Comparison of ENCODE assay signal across 12 cellular contexts in genomic region chr22:37418627-37419369, GRCh38. TPM values are rescaled to one million over a fixed set of nuclear protein-coding genes. Genes with fewer than 3 reads are reported as not detected.
DNase-seq lines count a peak whose midpoint lies in the region; ATAC-seq, FAIRE-seq and TF ChIP-seq lines count a peak whose summit lies in the region.
"Had no signal": no experiment of that assay in that cellular context is flagged by ENCODE, and none has a peak within 500 bp of the region (broad histone marks: within the 10 kb centered on the region; RNA-seq: fewer than 3 reads in every experiment).

No MANE protein-coding gene starts in this region.

- no peak for ATAC-seq in CD8-positive, alpha-beta T cell
- ATAC-seq in naive thymus-derived CD4-positive, alpha-beta T cell: no peak
- no peak for ATAC-seq in HG02970 (IDR thresholded peaks at IDR 0.05; ENCODE audit: low FRiP score, unreplicated experiment)
- ATAC-seq in HepG2: no peak

- intact Hi-C loops in CD8-positive, alpha-beta T cell (cut with DNase I, micrococcal nuclease): no loop called here
- intact Hi-C loops in naive thymus-derived CD4-positive, alpha-beta T cell (cut with micrococcal nuclease): no loop called here
- intact Hi-C loops in HepG2 (cut with micrococcal nuclease; ENCODE audit: unreplicated experiment): no loop called here

- no peak for TF ChIP-seq RAD21 in HepG2 (CRISPR knock-in tag; IDR thresholded peaks at IDR 0.05)

- H3K4me3 Mint-ChIP-seq in CD8-positive, alpha-beta T cell: peak overlapping the region; percentile 78
- H3K4me3 Mint-ChIP-seq in astrocyte (ENCODE audit: unreplicated experiment): peak overlapping the region; percentile 83
- H3K4me3 Mint-ChIP-seq in naive thymus-derived CD4-positive, alpha-beta T cell: peak overlapping the region; percentile 66 to 97 (median 79)

- peaks cover 32% of the 10 kb centered on the region for H3K4me1 ChIP-seq in CD8-positive, alpha-beta T cell (ENCODE audit: insufficient read depth, low read length)
- peaks cover 12% of the 10 kb centered on the region for H3K4me1 ChIP-seq in HUES6 (ENCODE audit: control insufficient read depth, insufficient read depth, low read length)
- peaks cover 8% of the 10 kb centered on the region for H3K4me1 ChIP-seq in astrocyte (ENCODE audit: insufficient read depth, low read length)
- H3K4me1 ChIP-seq in naive thymus-derived CD4-positive, alpha-beta T cell (ENCODE audit: control insufficient read depth in 2 of 2, insufficient read depth in 2 of 2, low read length in 2 of 2): peaks cover 6 to 10% of the 10 kb centered on the region in 2 donors
- no peaks in the 10 kb centered on the region for H3K4me1 ChIP-seq in HepG2 (ENCODE audit: insufficient read depth, low read length)

- no peak overlapping the region for H3K4me3 ChIP-seq in CD8-positive, alpha-beta T cell (ENCODE audit: low read depth, low read length)
- peak overlapping the region; percentile 57; the same call in 1 of the 2 replicates for H3K4me3 ChIP-seq in HUES6 (ENCODE audit: low read depth, low read length)
- H3K4me3 ChIP-seq in astrocyte (ENCODE audit: insufficient read depth, low read depth, low read length): no peak overlapping the region
- no peak overlapping the region for H3K4me3 ChIP-seq in naive thymus-derived CD4-positive, alpha-beta T cell (ENCODE audit: low read length)
- H3K4me3 ChIP-seq in HepG2 (replicated peaks in 1 of 3; ENCODE audit: insufficient read depth in 1 of 3, low read depth in 2 of 3, low read length in 3 of 3): no peak overlapping the region

- H3K9me3 ChIP-seq in CD8-positive, alpha-beta T cell (ENCODE audit: low read length): no peaks in the 10 kb centered on the region
- no peaks in the 10 kb centered on the region for H3K9me3 ChIP-seq in HUES6 (ENCODE audit: control insufficient read depth, insufficient read depth, low read depth, low read length)
- H3K9me3 ChIP-seq in astrocyte (ENCODE audit: insufficient read depth, low read depth, low read length): no peaks in the 10 kb centered on the region
- no peaks in the 10 kb centered on the region for H3K9me3 ChIP-seq in naive thymus-derived CD4-positive, alpha-beta T cell (ENCODE audit: control insufficient read depth in 2 of 3, low read length in 3 of 3)
- H3K9me3 ChIP-seq in HepG2 (ENCODE audit: low read length): no peaks in the 10 kb centered on the region

- no peak for DNase-seq in CD8-positive, alpha-beta T cell
- DNase-seq in astrocyte (ENCODE audit: low read depth): no peak
- no peak for DNase-seq in naive thymus-derived CD4-positive, alpha-beta T cell
- DNase-seq in SK-N-DZ (ENCODE audit: low spot score): no peak
- DNase-seq in T1000 (lab: John Stamatoyannopoulos, UW): no peak
- no peak for DNase-seq in HepG2 (ENCODE audit: low spot score)
- DNase-seq: activated naive CD4-positive, alpha-beta T cell treated with Interleukin-2 at 50 U/mL for 16 hours; NCI-H345 had no signal

- H3K27me3 ChIP-seq in CD8-positive, alpha-beta T cell (ENCODE audit: insufficient read depth, low read length): peaks cover 3% of the 10 kb centered on the region
- H3K27me3 ChIP-seq in HUES6 (ENCODE audit: control insufficient read depth, insufficient read depth, low read length): peaks cover 51% of the 10 kb centered on the region
- H3K27me3 ChIP-seq in astrocyte (ENCODE audit: insufficient read depth, low read length): peaks cover 15% of the 10 kb centered on the region
- peaks cover 0 to 3% of the 10 kb centered on the region in 2 donors for H3K27me3 ChIP-seq in naive thymus-derived CD4-positive, alpha-beta T cell (ENCODE audit: control insufficient read depth in 2 of 2, insufficient read depth in 2 of 2, low read length in 2 of 2)
- H3K27me3 ChIP-seq in HepG2 (ENCODE audit: control insufficient read depth in 1 of 2, insufficient read depth in 2 of 2, low read length in 2 of 2): peaks cover 3 to 48% of the 10 kb centered on the region in 2 experiments; a peak in 4 of 5 replicates

- peaks cover 44% of the 10 kb centered on the region for H3K27me3 Mint-ChIP-seq in CD8-positive, alpha-beta T cell (ENCODE audit: low read depth)
- peaks cover 67% of the 10 kb centered on the region for H3K27me3 Mint-ChIP-seq in astrocyte (ENCODE audit: low read depth, unreplicated experiment)
- H3K27me3 Mint-ChIP-seq in naive thymus-derived CD4-positive, alpha-beta T cell: peaks cover 56 to 77% (median 69%) of the 10 kb centered on the region in 5 donors

- no peak overlapping the region for H3K27ac ChIP-seq in CD8-positive, alpha-beta T cell (ENCODE audit: low read depth, low read length)
- no peak overlapping the region for H3K27ac ChIP-seq in HUES6 (ENCODE audit: low read depth, low read length)
- no peak overlapping the region for H3K27ac ChIP-seq in astrocyte (ENCODE audit: low read depth, low read length)
- no peak overlapping the region for H3K27ac ChIP-seq in naive thymus-derived CD4-positive, alpha-beta T cell (ENCODE audit: low read depth, low read length)
- no peak overlapping the region for H3K27ac ChIP-seq in HepG2 (ENCODE audit: extremely low read length, insufficient read depth, low read length)

- no peak for FAIRE-seq in astrocyte (lab: Jason Lieb, UNC)
- FAIRE-seq in HepG2 (lab: Jason Lieb, UNC): no peak
- FAIRE-seq: D721Med had no signal

- CTCF ChIA-PET in CD8-positive, alpha-beta T cell (lab: Charles Lee): no interaction called here
- CTCF ChIA-PET in naive thymus-derived CD4-positive, alpha-beta T cell (lab: Charles Lee): no interaction called here
- CTCF ChIA-PET in HepG2 (lab: Yijun Ruan, JAX; ENCODE audit: low intra/inter-chr PET ratio, low total read pairs): no interaction called here

- no peak for TF ChIP-seq CTCF in CD8-positive, alpha-beta T cell (IDR thresholded peaks at IDR 0.05)
- TF ChIP-seq CTCF in astrocyte (IDR thresholded peaks at IDR 0.05; ENCODE audit: insufficient read depth, low read depth, low read length) (no peak), HepG2 (CRISPR knock-in tag; IDR thresholded peaks at IDR 0.05) (no peak)

- H3K9ac ChIP-seq in HUES6 (ENCODE audit: low read length) (no peak overlapping the region), astrocyte (ENCODE audit: low read length) (no peak overlapping the region), HepG2 (ENCODE audit: insufficient read depth, low read depth, low read length) (no peak overlapping the region)

- H3K36me3 ChIP-seq in CD8-positive, alpha-beta T cell (ENCODE audit: insufficient read depth, low read length): no peaks in the 10 kb centered on the region
- H3K36me3 ChIP-seq in HUES6 (ENCODE audit: control insufficient read depth, insufficient read depth, low read length) (no peaks in the 10 kb centered on the region), astrocyte (ENCODE audit: insufficient read depth, low read length) (no peaks in the 10 kb centered on the region), HepG2 (replicated peaks in 1 of 2; ENCODE audit: control insufficient read depth in 1 of 2, insufficient read depth in 2 of 2, low read length in 2 of 2) (no peaks in the 10 kb centered on the region)
- H3K36me3 ChIP-seq in naive thymus-derived CD4-positive, alpha-beta T cell (ENCODE audit: control insufficient read depth in 2 of 3, insufficient read depth in 3 of 3, low read length in 3 of 3): no peaks in the 10 kb centered on the region

- no peak overlapping the region for H2AFZ ChIP-seq in astrocyte (ENCODE audit: low read depth, low read length)
- no peak overlapping the region for H2AFZ ChIP-seq in HepG2 (ENCODE audit: low read length)

- H3K4me2 ChIP-seq in astrocyte (ENCODE audit: low read length) (peak overlapping the region; percentile 93), HepG2 (ENCODE audit: low read depth, low read length) (no peak overlapping the region)

- H4K20me1 ChIP-seq in astrocyte (ENCODE audit: insufficient read depth, low read length) (peaks cover 58% of the 10 kb centered on the region), HepG2 (ENCODE audit: insufficient read depth, low read length) (no peaks in the 10 kb centered on the region)

- no peaks in the 10 kb centered on the region for H3K9me3 Mint-ChIP-seq in CD8-positive, alpha-beta T cell
- H3K9me3 Mint-ChIP-seq in astrocyte (ENCODE audit: unreplicated experiment): peaks cover 2% of the 10 kb centered on the region
- peaks cover 0 to 3% (median 0%) of the 10 kb centered on the region in 11 donors for H3K9me3 Mint-ChIP-seq in naive thymus-derived CD4-positive, alpha-beta T cell

- TF ChIP-seq EP300 in HepG2 (IDR thresholded peaks at IDR 0.05; ENCODE audit: low read depth in 2 of 2, low read length in 2 of 2): no peak
- TF ChIP-seq EP300 in HepG2 (CRISPR knock-in tag; IDR thresholded peaks at IDR 0.05; ENCODE audit: borderline replicate concordance): no peak

- in situ Hi-C loops in HepG2 (cut with HindIII; ENCODE audit: extremely low pct_ligation_motif_present, low pct_unique_long_range_greater_than_20kb): no loop called here

- 45% methylated on average over 22 of the region's 28 CpGs for WGBS in HepG2 (ENCODE audit: low lambda C conversion rate)

- H3K4me1 Mint-ChIP-seq in CD8-positive, alpha-beta T cell (ENCODE audit: low read depth): peaks cover 28% of the 10 kb centered on the region
- peaks cover 7% of the 10 kb centered on the region for H3K4me1 Mint-ChIP-seq in astrocyte (ENCODE audit: low read depth, unreplicated experiment)
- H3K4me1 Mint-ChIP-seq in naive thymus-derived CD4-positive, alpha-beta T cell: peaks cover 21 to 40% (median 31%) of the 10 kb centered on the region in 7 donors

- TF ChIP-seq POLR2A in HepG2 (IDR thresholded peaks at IDR 0.05; ENCODE audit: insufficient read depth in 1 of 2, low read depth in 2 of 2, low read length in 2 of 2): no peak

- H3K36me3 Mint-ChIP-seq in CD8-positive, alpha-beta T cell: no peaks in the 10 kb centered on the region
- peaks cover 5% of the 10 kb centered on the region for H3K36me3 Mint-ChIP-seq in astrocyte (ENCODE audit: low read depth, unreplicated experiment)
- H3K36me3 Mint-ChIP-seq in naive thymus-derived CD4-positive, alpha-beta T cell: peaks cover 0 to 5% (median 0%) of the 10 kb centered on the region in 5 donors

- H3K79me2 ChIP-seq in astrocyte (ENCODE audit: insufficient read depth, low read length) (no peaks in the 10 kb centered on the region), HepG2 (ENCODE audit: insufficient read depth, low read length) (no peaks in the 10 kb centered on the region)

- no TSS peak for BruUV-seq in HepG2 (replicated peaks; lab: Mats Ljungman, UMichigan)

- H3K27ac Mint-ChIP-seq in CD8-positive, alpha-beta T cell: peak overlapping the region; percentile 19
- H3K27ac Mint-ChIP-seq in astrocyte (ENCODE audit: unreplicated experiment): no peak overlapping the region
- H3K27ac Mint-ChIP-seq in naive thymus-derived CD4-positive, alpha-beta T cell: peak overlapping the region in 1 of 9 donors; percentile 57

- POLR2A ChIA-PET in CD8-positive, alpha-beta T cell (lab: Charles Lee): no interaction called here
- POLR2A ChIA-PET in naive thymus-derived CD4-positive, alpha-beta T cell (lab: Charles Lee): no interaction called here
- POLR2A ChIA-PET in HepG2 (lab: Yijun Ruan, JAX): no interaction called here

RNA-seq across cellular contexts. Expression of gene ELFN2, which starts 8.5 kb away (rescaled TPM):
- total RNA-seq in CD8-positive, alpha-beta T cell: not detected
- total RNA-seq in astrocyte: 2.8 and 3.0 TPM in 2 replicates
- under 1 TPM; 0.10 to 0.66 (median 0.57) TPM for total RNA-seq in naive thymus-derived CD4-positive, alpha-beta T cell
- not detected for polyA plus RNA-seq in naive thymus-derived CD4-positive, alpha-beta T cell
- not detected in 2 replicates for polyA plus RNA-seq in SK-N-DZ (2014; cell fraction: cytosol; rRNA removed)
- polyA plus RNA-seq in SK-N-DZ (2014; cell fraction: nucleus; rRNA removed): 0.05 TPM in 1 of 2 replicates, not detected in the other
- not detected in 2 replicates for total RNA-seq in HepG2 (2016; rRNA removed; fragmentation: Illumina TruSeq; extraction: Trizol)
- total RNA-seq in HepG2 (2016; cell fraction: cytosol; rRNA removed; fragmentation: Illumina TruSeq; extraction: Trizol; ENCODE audit: low read depth): not detected in 2 replicates
- not detected in 2 replicates for total RNA-seq in HepG2 (2016; cell fraction: insoluble cytoplasmic fraction; rRNA removed; fragmentation: Illumina TruSeq; extraction: Trizol)
- not detected in 2 replicates for total RNA-seq in HepG2 (2016; cell fraction: membrane; rRNA removed; fragmentation: Illumina TruSeq; extraction: Trizol)
- not detected in 2 replicates for total RNA-seq in HepG2 (2016; cell fraction: nucleus; rRNA removed; fragmentation: Illumina TruSeq; extraction: Trizol)
- polyA plus RNA-seq in HepG2 (2011; rRNA removed): 0.01 TPM in 1 of 2 replicates, not detected in the other
- polyA plus RNA-seq in HepG2 (2011; cell fraction: cytosol; rRNA removed): not detected in 2 replicates
- 0.03 TPM in 2 replicates for polyA plus RNA-seq in HepG2 (2011; cell fraction: nucleus; rRNA removed)
- 0.01 and 0.09 TPM in 2 replicates for polyA plus RNA-seq in HepG2 (2012)
- polyA plus RNA-seq in HepG2 (2016; cell fraction: cytosol; fragmentation: Illumina TruSeq; extraction: Trizol; ENCODE audit: low read depth): not detected in 2 replicates
- not detected in 2 replicates for polyA plus RNA-seq in HepG2 (2016; cell fraction: insoluble cytoplasmic fraction; fragmentation: Illumina TruSeq; extraction: Trizol; ENCODE audit: low read depth)
- polyA plus RNA-seq in HepG2 (2016; cell fraction: membrane; fragmentation: Illumina TruSeq; extraction: Trizol; ENCODE audit: low read depth): not detected in 2 replicates
- polyA plus RNA-seq in HepG2 (2016; cell fraction: nucleus; fragmentation: Illumina TruSeq; extraction: Trizol; ENCODE audit: insufficient read depth, low read depth): not detected in 2 replicates
- polyA minus RNA-seq in HepG2 (2011; rRNA and poly(A)+ RNA removed; ENCODE audit: low replicate concordance): 0.47 TPM in 1 of 2 replicates, not detected in the other
- not detected in 2 replicates for polyA minus RNA-seq in HepG2 (2011; cell fraction: cytosol; rRNA and poly(A)+ RNA removed)
- not detected in 2 replicates for polyA minus RNA-seq in HepG2 (2011; cell fraction: nucleus; rRNA and poly(A)+ RNA removed)
- total RNA-seq: mesenteric fat pad had no signal
